Comparison of ENCODE assay signal across 1 cellular context in the genomic region with DNA sequence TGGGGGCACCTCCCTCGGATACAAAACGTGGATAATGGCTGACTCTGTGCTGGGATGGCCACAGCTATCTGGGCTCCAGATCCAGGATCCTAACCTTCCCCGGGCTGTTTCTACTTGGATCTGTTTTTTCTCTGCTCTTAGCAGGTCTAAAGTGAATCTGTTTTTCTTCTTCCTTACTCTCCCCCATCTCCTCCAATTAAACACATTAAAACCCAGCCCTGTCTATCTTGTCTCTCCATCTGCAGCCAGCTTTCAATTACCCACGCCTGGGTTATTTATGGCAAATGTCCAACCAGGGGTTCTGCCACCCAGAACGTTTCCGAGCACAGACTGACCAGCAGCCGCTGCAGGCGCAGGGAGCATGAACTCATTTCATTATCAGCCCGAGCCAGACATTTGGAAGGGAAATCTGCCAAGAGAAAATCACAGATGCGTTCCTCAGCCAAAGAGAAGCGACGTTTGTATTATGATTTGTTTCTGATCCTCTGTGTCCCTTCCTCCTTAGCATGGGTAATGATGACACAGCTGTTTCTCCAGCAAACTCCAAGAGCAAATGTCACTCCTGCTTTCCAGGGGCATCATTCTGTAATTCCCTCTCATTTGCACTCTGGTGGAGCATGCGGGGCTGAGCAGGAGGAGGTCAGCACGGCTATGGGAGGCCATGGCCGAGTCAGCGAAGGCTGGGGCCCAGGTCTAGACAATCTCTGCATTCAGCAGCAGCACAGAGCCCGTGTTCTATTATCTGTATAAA.
A peak's percentile ranks its signal among the peaks of the same experiment; 100 is the strongest.
TF ChIP-seq lines count a peak whose summit lies in the region.

No MANE protein-coding gene starts in this region.

TF ChIP-seq in K562, 482 proteins besides CTCF, POLR2A, EP300 and RAD21 (continued from another document and continues in another):
- no peak for TF ChIP-seq CBX5 (IDR thresholded peaks at IDR 0.05; ENCODE audit: borderline replicate concordance, low read depth)
- TF ChIP-seq, protein P1, sequence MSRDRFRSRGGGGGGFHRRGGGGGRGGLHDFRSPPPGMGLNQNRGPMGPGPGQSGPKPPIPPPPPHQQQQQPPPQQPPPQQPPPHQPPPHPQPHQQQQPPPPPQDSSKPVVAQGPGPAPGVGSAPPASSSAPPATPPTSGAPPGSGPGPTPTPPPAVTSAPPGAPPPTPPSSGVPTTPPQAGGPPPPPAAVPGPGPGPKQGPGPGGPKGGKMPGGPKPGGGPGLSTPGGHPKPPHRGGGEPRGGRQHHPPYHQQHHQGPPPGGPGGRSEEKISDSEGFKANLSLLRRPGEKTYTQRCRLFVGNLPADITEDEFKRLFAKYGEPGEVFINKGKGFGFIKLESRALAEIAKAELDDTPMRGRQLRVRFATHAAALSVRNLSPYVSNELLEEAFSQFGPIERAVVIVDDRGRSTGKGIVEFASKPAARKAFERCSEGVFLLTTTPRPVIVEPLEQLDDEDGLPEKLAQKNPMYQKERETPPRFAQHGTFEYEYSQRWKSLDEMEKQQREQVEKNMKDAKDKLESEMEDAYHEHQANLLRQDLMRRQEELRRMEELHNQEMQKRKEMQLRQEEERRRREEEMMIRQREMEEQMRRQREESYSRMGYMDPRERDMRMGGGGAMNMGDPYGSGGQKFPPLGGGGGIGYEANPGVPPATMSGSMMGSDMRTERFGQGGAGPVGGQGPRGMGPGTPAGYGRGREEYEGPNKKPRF (IDR thresholded peaks at IDR 0.05; ENCODE audit: low read depth, low read length), result no peak
- TF ChIP-seq ZNF445 (CRISPR knock-in tag; IDR thresholded peaks at IDR 0.05; ENCODE audit: low read depth), result no peak
- TF ChIP-seq POLR3G (IDR thresholded peaks at IDR 0.05; ENCODE audit: extremely low read depth, insufficient read length, insufficient replicate concordance), result no peak
- TF ChIP-seq, protein P2, sequence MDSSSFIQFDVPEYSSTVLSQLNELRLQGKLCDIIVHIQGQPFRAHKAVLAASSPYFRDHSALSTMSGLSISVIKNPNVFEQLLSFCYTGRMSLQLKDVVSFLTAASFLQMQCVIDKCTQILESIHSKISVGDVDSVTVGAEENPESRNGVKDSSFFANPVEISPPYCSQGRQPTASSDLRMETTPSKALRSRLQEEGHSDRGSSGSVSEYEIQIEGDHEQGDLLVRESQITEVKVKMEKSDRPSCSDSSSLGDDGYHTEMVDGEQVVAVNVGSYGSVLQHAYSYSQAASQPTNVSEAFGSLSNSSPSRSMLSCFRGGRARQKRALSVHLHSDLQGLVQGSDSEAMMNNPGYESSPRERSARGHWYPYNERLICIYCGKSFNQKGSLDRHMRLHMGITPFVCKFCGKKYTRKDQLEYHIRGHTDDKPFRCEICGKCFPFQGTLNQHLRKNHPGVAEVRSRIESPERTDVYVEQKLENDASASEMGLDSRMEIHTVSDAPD (CRISPR knock-in tag; IDR thresholded peaks at IDR 0.05), result no peak
- TF ChIP-seq KDM2B (CRISPR knock-in tag; IDR thresholded peaks at IDR 0.05), result no peak
- TF ChIP-seq, protein P3, sequence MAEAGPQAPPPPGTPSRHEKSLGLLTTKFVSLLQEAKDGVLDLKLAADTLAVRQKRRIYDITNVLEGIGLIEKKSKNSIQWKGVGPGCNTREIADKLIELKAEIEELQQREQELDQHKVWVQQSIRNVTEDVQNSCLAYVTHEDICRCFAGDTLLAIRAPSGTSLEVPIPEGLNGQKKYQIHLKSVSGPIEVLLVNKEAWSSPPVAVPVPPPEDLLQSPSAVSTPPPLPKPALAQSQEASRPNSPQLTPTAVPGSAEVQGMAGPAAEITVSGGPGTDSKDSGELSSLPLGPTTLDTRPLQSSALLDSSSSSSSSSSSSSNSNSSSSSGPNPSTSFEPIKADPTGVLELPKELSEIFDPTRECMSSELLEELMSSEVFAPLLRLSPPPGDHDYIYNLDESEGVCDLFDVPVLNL (CRISPR knock-in tag; IDR thresholded peaks at IDR 0.05; ENCODE audit: low read depth), result no peak
- TF ChIP-seq ZNF507 (tag; conservative IDR thresholded peaks at IDR 0.05), result no peak
- no peak for TF ChIP-seq TCF7L2 (IDR thresholded peaks at IDR 0.05; ENCODE audit: low read depth, low read length)
- TF ChIP-seq ARID2 (IDR thresholded peaks at IDR 0.05), result no peak
- no peak for TF ChIP-seq ZNF324 (CRISPR knock-in tag; IDR thresholded peaks at IDR 0.05)
- no peak for TF ChIP-seq NONO (IDR thresholded peaks at IDR 0.05; ENCODE audit: low read depth in 2 of 2, low read length in 1 of 2)
- no peak for TF ChIP-seq BMI1 (IDR thresholded peaks at IDR 0.05; ENCODE audit: low read length)
- peak; percentile 99 for TF ChIP-seq MAFG (tag; conservative IDR thresholded peaks at IDR 0.05)
- TF ChIP-seq, protein P4, sequence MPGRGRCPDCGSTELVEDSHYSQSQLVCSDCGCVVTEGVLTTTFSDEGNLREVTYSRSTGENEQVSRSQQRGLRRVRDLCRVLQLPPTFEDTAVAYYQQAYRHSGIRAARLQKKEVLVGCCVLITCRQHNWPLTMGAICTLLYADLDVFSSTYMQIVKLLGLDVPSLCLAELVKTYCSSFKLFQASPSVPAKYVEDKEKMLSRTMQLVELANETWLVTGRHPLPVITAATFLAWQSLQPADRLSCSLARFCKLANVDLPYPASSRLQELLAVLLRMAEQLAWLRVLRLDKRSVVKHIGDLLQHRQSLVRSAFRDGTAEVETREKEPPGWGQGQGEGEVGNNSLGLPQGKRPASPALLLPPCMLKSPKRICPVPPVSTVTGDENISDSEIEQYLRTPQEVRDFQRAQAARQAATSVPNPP (IDR thresholded peaks at IDR 0.05; ENCODE audit: borderline replicate concordance, insufficient read depth, insufficient read length), result no peak
- peak; percentile 87 for TF ChIP-seq BACH1 (tag; IDR thresholded peaks at IDR 0.05)
- TF ChIP-seq, protein P5, sequence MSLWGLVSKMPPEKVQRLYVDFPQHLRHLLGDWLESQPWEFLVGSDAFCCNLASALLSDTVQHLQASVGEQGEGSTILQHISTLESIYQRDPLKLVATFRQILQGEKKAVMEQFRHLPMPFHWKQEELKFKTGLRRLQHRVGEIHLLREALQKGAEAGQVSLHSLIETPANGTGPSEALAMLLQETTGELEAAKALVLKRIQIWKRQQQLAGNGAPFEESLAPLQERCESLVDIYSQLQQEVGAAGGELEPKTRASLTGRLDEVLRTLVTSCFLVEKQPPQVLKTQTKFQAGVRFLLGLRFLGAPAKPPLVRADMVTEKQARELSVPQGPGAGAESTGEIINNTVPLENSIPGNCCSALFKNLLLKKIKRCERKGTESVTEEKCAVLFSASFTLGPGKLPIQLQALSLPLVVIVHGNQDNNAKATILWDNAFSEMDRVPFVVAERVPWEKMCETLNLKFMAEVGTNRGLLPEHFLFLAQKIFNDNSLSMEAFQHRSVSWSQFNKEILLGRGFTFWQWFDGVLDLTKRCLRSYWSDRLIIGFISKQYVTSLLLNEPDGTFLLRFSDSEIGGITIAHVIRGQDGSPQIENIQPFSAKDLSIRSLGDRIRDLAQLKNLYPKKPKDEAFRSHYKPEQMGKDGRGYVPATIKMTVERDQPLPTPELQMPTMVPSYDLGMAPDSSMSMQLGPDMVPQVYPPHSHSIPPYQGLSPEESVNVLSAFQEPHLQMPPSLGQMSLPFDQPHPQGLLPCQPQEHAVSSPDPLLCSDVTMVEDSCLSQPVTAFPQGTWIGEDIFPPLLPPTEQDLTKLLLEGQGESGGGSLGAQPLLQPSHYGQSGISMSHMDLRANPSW (CRISPR knock-in tag; IDR thresholded peaks at IDR 0.05), result no peak
- TF ChIP-seq, protein P6, sequence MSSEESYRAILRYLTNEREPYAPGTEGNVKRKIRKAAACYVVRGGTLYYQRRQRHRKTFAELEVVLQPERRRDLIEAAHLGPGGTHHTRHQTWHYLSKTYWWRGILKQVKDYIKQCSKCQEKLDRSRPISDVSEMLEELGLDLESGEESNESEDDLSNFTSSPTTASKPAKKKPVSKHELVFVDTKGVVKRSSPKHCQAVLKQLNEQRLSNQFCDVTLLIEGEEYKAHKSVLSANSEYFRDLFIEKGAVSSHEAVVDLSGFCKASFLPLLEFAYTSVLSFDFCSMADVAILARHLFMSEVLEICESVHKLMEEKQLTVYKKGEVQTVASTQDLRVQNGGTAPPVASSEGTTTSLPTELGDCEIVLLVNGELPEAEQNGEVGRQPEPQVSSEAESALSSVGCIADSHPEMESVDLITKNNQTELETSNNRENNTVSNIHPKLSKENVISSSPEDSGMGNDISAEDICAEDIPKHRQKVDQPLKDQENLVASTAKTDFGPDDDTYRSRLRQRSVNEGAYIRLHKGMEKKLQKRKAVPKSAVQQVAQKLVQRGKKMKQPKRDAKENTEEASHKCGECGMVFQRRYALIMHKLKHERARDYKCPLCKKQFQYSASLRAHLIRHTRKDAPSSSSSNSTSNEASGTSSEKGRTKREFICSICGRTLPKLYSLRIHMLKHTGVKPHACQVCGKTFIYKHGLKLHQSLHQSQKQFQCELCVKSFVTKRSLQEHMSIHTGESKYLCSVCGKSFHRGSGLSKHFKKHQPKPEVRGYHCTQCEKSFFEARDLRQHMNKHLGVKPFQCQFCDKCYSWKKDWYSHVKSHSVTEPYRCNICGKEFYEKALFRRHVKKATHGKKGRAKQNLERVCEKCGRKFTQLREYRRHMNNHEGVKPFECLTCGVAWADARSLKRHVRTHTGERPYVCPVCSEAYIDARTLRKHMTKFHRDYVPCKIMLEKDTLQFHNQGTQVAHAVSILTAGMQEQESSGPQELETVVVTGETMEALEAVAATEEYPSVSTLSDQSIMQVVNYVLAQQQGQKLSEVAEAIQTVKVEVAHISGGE (CRISPR knock-in tag; IDR thresholded peaks at IDR 0.05), result peak in 1 of 3 experiments; percentile 46; a peak in 1 of 6 replicates
- peak; percentile 83 for TF ChIP-seq DMBX1 (CRISPR knock-in tag; IDR thresholded peaks at IDR 0.05; ENCODE audit: borderline replicate concordance)
- TF ChIP-seq NR4A1 (CRISPR knock-in tag; IDR thresholded peaks at IDR 0.05), result no peak
- TF ChIP-seq NR4A1 (tag; IDR thresholded peaks at IDR 0.05), result no peak
- TF ChIP-seq TAF7 (tag; IDR thresholded peaks at IDR 0.05), result no peak
- TF ChIP-seq MEF2D (tag; conservative IDR thresholded peaks at IDR 0.05; ENCODE audit: low read depth), result 0 out of 2 replicates have a peak, but pooled peaks have one; percentile 71
- TF ChIP-seq SREBF1 (IDR thresholded peaks at IDR 0.05; ENCODE audit: borderline replicate concordance, low read depth, low read length), result no peak
- TF ChIP-seq, protein P7, sequence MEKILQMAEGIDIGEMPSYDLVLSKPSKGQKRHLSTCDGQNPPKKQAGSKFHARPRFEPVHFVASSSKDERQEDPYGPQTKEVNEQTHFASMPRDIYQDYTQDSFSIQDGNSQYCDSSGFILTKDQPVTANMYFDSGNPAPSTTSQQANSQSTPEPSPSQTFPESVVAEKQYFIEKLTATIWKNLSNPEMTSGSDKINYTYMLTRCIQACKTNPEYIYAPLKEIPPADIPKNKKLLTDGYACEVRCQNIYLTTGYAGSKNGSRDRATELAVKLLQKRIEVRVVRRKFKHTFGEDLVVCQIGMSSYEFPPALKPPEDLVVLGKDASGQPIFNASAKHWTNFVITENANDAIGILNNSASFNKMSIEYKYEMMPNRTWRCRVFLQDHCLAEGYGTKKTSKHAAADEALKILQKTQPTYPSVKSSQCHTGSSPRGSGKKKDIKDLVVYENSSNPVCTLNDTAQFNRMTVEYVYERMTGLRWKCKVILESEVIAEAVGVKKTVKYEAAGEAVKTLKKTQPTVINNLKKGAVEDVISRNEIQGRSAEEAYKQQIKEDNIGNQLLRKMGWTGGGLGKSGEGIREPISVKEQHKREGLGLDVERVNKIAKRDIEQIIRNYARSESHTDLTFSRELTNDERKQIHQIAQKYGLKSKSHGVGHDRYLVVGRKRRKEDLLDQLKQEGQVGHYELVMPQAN (IDR thresholded peaks at IDR 0.05; ENCODE audit: borderline replicate concordance), result no peak
- peak; percentile 51; the same call in 1 of the 2 replicates for TF ChIP-seq NBN (IDR thresholded peaks at IDR 0.05; ENCODE audit: low read depth)
- TF ChIP-seq HMGN3 (IDR thresholded peaks at IDR 0.05; ENCODE audit: borderline replicate concordance, extremely low read depth, insufficient read length, low read depth, low read length), result peak; percentile 85
- no peak for TF ChIP-seq IFI16 (CRISPR knock-in tag; IDR thresholded peaks at IDR 0.05)
- no peak for TF ChIP-seq PYGO2 (tag; IDR thresholded peaks at IDR 0.05)
- no peak for TF ChIP-seq BRF1 (IDR thresholded peaks at IDR 0.05; ENCODE audit: borderline replicate concordance, extremely low read depth, insufficient read length)
- TF ChIP-seq, protein P8, sequence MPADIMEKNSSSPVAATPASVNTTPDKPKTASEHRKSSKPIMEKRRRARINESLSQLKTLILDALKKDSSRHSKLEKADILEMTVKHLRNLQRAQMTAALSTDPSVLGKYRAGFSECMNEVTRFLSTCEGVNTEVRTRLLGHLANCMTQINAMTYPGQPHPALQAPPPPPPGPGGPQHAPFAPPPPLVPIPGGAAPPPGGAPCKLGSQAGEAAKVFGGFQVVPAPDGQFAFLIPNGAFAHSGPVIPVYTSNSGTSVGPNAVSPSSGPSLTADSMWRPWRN (IDR thresholded peaks at IDR 0.05; ENCODE audit: low read depth), result peak; percentile 96
- no peak for TF ChIP-seq SAFB2 (IDR thresholded peaks at IDR 0.05; ENCODE audit: borderline replicate concordance, low read depth, low read length, severe bottlenecking)
- no peak for TF ChIP-seq TRIM28 (IDR thresholded peaks at IDR 0.05)
- TF ChIP-seq MYC (IDR thresholded peaks at IDR 0.05; ENCODE audit: low read depth, low read length), result peak; percentile 40; the same call in 1 of the 2 replicates
- TF ChIP-seq MYC (CRISPR knock-in tag; IDR thresholded peaks at IDR 0.05; ENCODE audit: borderline replicate concordance, low read depth), result no peak
